8 cellular contexts compared by ENCODE assay signal in the genomic region with DNA sequence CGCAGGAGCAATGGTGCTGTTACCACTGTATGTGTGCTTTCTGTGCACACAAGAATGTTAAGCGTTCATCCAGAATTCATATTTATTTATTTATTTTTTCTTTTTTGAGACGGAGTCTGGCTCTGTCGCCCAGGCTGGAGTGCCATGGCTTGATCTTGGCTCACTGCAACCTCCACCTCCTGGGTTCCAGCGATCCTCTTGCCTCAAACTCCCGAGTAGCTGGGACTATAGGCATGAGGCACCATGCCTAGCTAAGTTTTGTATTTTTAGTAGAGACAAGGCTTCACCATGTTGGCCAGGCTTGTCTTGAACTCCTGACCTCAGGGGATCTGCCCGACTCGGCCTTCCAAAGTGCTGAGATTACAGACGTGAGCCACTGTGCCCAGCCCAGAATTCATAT.
DNase-seq lines count a peak whose midpoint lies in the region; ATAC-seq, FAIRE-seq and TF ChIP-seq lines count a peak whose summit lies in the region.
"Not testable (repeated sequence)": the region's sequence is repeated elsewhere in the genome, so short reads cannot be mapped to it uniquely, and the experiment has no call there.

No MANE protein-coding gene starts in this region.

- not testable (repeated sequence) for H3K4me3 ChIP-seq in K562; esophagus squamous epithelium; HepG2 (replicated peaks in 1 of 3; ENCODE audit: insufficient read depth in 1 of 3, low read depth in 2 of 3, low read length in 3 of 3); spleen; uterus

- not testable (repeated sequence) for H3K36me3 Mint-ChIP-seq in osteocyte (ENCODE audit: unreplicated experiment)

- peaks cover 0 to 22% of the 10 kb centered on the region in 2 experiments; a peak in 3 of 5 replicates for H3K4me1 ChIP-seq in K562 (replicated peaks in 1 of 2; ENCODE audit: control insufficient read depth in 2 of 2, insufficient read depth in 2 of 2, low read length in 2 of 2)
- peaks cover 9 to 31% (median 17%) of the 10 kb centered on the region in 3 donors for H3K4me1 ChIP-seq in esophagus squamous epithelium
- H3K4me1 ChIP-seq in HepG2 (ENCODE audit: insufficient read depth, low read length): peaks cover 97% of the 10 kb centered on the region
- H3K4me1 ChIP-seq in spleen: peaks cover 18 to 54% (median 32%) of the 10 kb centered on the region in 6 donors
- not testable (repeated sequence) for H3K4me1 ChIP-seq in uterus

- not testable (repeated sequence) for H3K79me2 ChIP-seq in K562 (ENCODE audit: control insufficient read depth, insufficient read depth, low read length); HepG2 (ENCODE audit: insufficient read depth, low read length)

- BruUV-seq in K562 (replicated peaks; lab: Mats Ljungman, UMichigan); HepG2 (replicated peaks; lab: Mats Ljungman, UMichigan): not testable (repeated sequence)

- TF ChIP-seq POLR2A in K562 (conservative IDR thresholded peaks at IDR 0.05); esophagus squamous epithelium (IDR thresholded peaks at IDR 0.05); HepG2 (IDR thresholded peaks at IDR 0.05; ENCODE audit: insufficient read depth in 1 of 2, low read depth in 2 of 2, low read length in 2 of 2); spleen (IDR thresholded peaks at IDR 0.05); uterus (IDR thresholded peaks at IDR 0.05): not testable (repeated sequence)

- DNase-seq in RWPE1 (ENCODE audit: low spot score); K562 (ENCODE audit: extremely low read depth in 1 of 4, low spot score in 3 of 4); esophagus squamous epithelium (lab: John Stamatoyannopoulos, UW); HepG2 (ENCODE audit: low spot score); osteocyte (ENCODE audit: extremely low spot score, unreplicated experiment); spleen; uterus: not testable (repeated sequence)

- not testable (repeated sequence) for TF ChIP-seq CTCF in C4-2B (conservative IDR thresholded peaks at IDR 0.05); RWPE1 (conservative IDR thresholded peaks at IDR 0.05; ENCODE audit: low read depth); K562 (IDR thresholded peaks at IDR 0.05 in 2 of 3, conservative IDR thresholded peaks at IDR 0.05 in 1 of 3; ENCODE audit: insufficient read depth in 2 of 3, low read depth in 1 of 3, low read length in 3 of 3); esophagus squamous epithelium (IDR thresholded peaks at IDR 0.05); HepG2 (CRISPR knock-in tag; IDR thresholded peaks at IDR 0.05); osteocyte (IDR thresholded peaks at IDR 0.05); spleen (IDR thresholded peaks at IDR 0.05 in 8 of 11, conservative IDR thresholded peaks at IDR 0.05 in 3 of 11); uterus (IDR thresholded peaks at IDR 0.05)

- H3K27me3 ChIP-seq in K562 (ENCODE audit: control insufficient read depth in 2 of 2, insufficient read depth in 2 of 2, low read length in 2 of 2); esophagus squamous epithelium; HepG2 (ENCODE audit: control insufficient read depth in 1 of 2, insufficient read depth in 2 of 2, low read length in 2 of 2); spleen (replicated peaks in 1 of 7); uterus: not testable (repeated sequence)

- not testable (repeated sequence) for H3K4me3 Mint-ChIP-seq in osteocyte (ENCODE audit: unreplicated experiment)

- ATAC-seq in K562: not testable (repeated sequence)
- peak; percentile 20; the same call in 1 of the 3 replicates for ATAC-seq in HepG2

- not testable (repeated sequence) for FAIRE-seq in K562 (lab: Jason Lieb, UNC); HepG2 (lab: Jason Lieb, UNC)

- CTCF ChIA-PET in RWPE1 (lab: Yijun Ruan, JAX): interaction anchor here (0.6 kb wide), 1 partner anchor 357 kb away, joined by 3 read pairs; no protein-coding TSS in a partner anchor
- CTCF ChIA-PET in K562 (lab: Yijun Ruan, JAX; ENCODE audit: low intra/inter-chr PET ratio); HepG2 (lab: Yijun Ruan, JAX; ENCODE audit: low intra/inter-chr PET ratio, low total read pairs): not testable (repeated sequence)

- H3K27ac Mint-ChIP-seq in osteocyte (ENCODE audit: unreplicated experiment): peak overlapping the region; percentile 83

- peak overlapping the region; percentile 89; the same call in 1 of the 2 replicates for H2AFZ ChIP-seq in K562 (ENCODE audit: low read depth, low read length)
- not testable (repeated sequence) for H2AFZ ChIP-seq in HepG2 (ENCODE audit: low read length)

- H3K36me3 ChIP-seq in K562 (ENCODE audit: control insufficient read depth, insufficient read depth, low read length); esophagus squamous epithelium; HepG2 (replicated peaks in 1 of 2; ENCODE audit: control insufficient read depth in 1 of 2, insufficient read depth in 2 of 2, low read length in 2 of 2); spleen; uterus: not testable (repeated sequence)

- POLR2A ChIA-PET in RWPE1 (lab: Yijun Ruan, JAX; ENCODE audit: low non-redundant PET): not testable (repeated sequence)
- POLR2A ChIA-PET in K562 (lab: Yijun Ruan, JAX): interaction anchor here (1.0 kb wide), 1 partner anchor 8 kb away, joined by 3 read pairs; no protein-coding TSS in a partner anchor
- POLR2A ChIA-PET in HepG2 (lab: Yijun Ruan, JAX): interaction anchor here (0.8 to 2.1 kb wide), 14 partner anchors 9 to 187 kb away, joined by 3 to 25 read pairs (median 4); no protein-coding TSS in a partner anchor

- peaks cover 52% of the 10 kb centered on the region for H3K4me1 Mint-ChIP-seq in osteocyte (ENCODE audit: unreplicated experiment)

- TF ChIP-seq RAD21 in K562 (CRISPR knock-in tag; conservative IDR thresholded peaks at IDR 0.05 in 1 of 2, IDR thresholded peaks at IDR 0.05 in 1 of 2); HepG2 (CRISPR knock-in tag; IDR thresholded peaks at IDR 0.05): not testable (repeated sequence)

- not testable (repeated sequence) for H3K4me2 ChIP-seq in K562 (ENCODE audit: insufficient read depth, low read length)
- peak overlapping the region; percentile 75 for H3K4me2 ChIP-seq in HepG2 (ENCODE audit: low read depth, low read length)

- TF ChIP-seq EP300 in K562 (IDR thresholded peaks at IDR 0.05; ENCODE audit: low read length); HepG2 (IDR thresholded peaks at IDR 0.05; ENCODE audit: low read depth in 2 of 2, low read length in 2 of 2); HepG2 (CRISPR knock-in tag; IDR thresholded peaks at IDR 0.05; ENCODE audit: borderline replicate concordance): not testable (repeated sequence)

- not testable (repeated sequence) for H3K27me3 Mint-ChIP-seq in osteocyte (ENCODE audit: unreplicated experiment)

- not testable (repeated sequence) for H3K9me3 ChIP-seq in K562 (replicated peaks; ENCODE audit: control insufficient read depth, insufficient read depth, low read depth, low read length); esophagus squamous epithelium; HepG2 (ENCODE audit: low read length); spleen; uterus

- H3K9ac ChIP-seq in K562 (ENCODE audit: insufficient read depth in 1 of 2, low read depth in 2 of 2, low read length in 2 of 2): not testable (repeated sequence)
- H3K9ac ChIP-seq in HepG2 (ENCODE audit: insufficient read depth, low read depth, low read length): peak overlapping the region; percentile 71; the same call in 1 of the 2 replicates

- H3K9me3 Mint-ChIP-seq in osteocyte (ENCODE audit: unreplicated experiment): not testable (repeated sequence)

- H4K20me1 ChIP-seq in K562 (replicated peaks; ENCODE audit: control insufficient read depth, insufficient read depth, low read length); HepG2 (ENCODE audit: insufficient read depth, low read length): not testable (repeated sequence)

- intact Hi-C loops in K562 (cut with micrococcal nuclease) (loop anchor here (5.0 kb wide), 1 partner anchor 92 kb away; no protein-coding TSS in a partner anchor), HepG2 (cut with micrococcal nuclease; ENCODE audit: unreplicated experiment) (loop anchor here (1.0 to 5.0 kb wide), 2 partner anchors 91 to 102 kb away; partner anchors contain the start of gene SLC38A2), spleen (cut with DNase I; ENCODE audit: low total_unique reads) (loop anchor here (10.0 kb wide), 1 partner anchor 90 kb away; no protein-coding TSS in a partner anchor)
- intact Hi-C loops in esophagus squamous epithelium (cut with DNase I); uterus (cut with DNase I; ENCODE audit: low total_unique reads): not testable (repeated sequence)

- H3K27ac ChIP-seq in C4-2B: peak overlapping the region; percentile 39
- H3K27ac ChIP-seq in RWPE1: peak overlapping the region; percentile 90
- peak overlapping the region; percentile 74; the same call in 1 of the 3 replicates for H3K27ac ChIP-seq in K562 (ENCODE audit: extremely low read depth, low read depth, low read length)
- peak overlapping the region; percentile 63 to 86 (median 78) for H3K27ac ChIP-seq in esophagus squamous epithelium
- peak overlapping the region; percentile 89 for H3K27ac ChIP-seq in HepG2 (ENCODE audit: extremely low read length, insufficient read depth, low read length)
- peak overlapping the region in 7 of 8 donors; percentile 74 to 90 (median 80) for H3K27ac ChIP-seq in spleen
- peak overlapping the region; percentile 78 to 94 for H3K27ac ChIP-seq in uterus

- WGBS in K562 (ENCODE audit: insufficient coverage, low coverage, missing lambda C conversion rate): 80% methylated on average over 9 of the region's 9 CpGs
- WGBS in esophagus squamous epithelium, 2 donors: 75 to 82% methylated on average over 7 to 9 of the region's 9 CpGs
- 85% methylated on average over 9 of the region's 9 CpGs for WGBS in HepG2 (ENCODE audit: low lambda C conversion rate)
- WGBS in spleen, 5 donors: 87 to 93% (median 92%) methylated on average over 9 of the region's 9 CpGs

- H3K9me1 ChIP-seq in K562 (ENCODE audit: control insufficient read depth, insufficient read depth, low read length): not testable (repeated sequence)

- in situ Hi-C loops in K562 (cut with MboI); HepG2 (cut with HindIII; ENCODE audit: extremely low pct_ligation_motif_present, low pct_unique_long_range_greater_than_20kb): not testable (repeated sequence)

Comparison
In these comparisons a context has a peak if more than half of its experiments do, and no peak if none do; other contexts are left out.
1. H3K27ac ChIP-seq: peak in every context shown above with its lines; median percentile 90 in RWPE1; 89 in HepG2; 86 in uterus; 80 in spleen; 78 in esophagus squamous epithelium; 74 in K562; 39 in C4-2B.